ENCODE assay signal across 21 cellular contexts in the genomic region with DNA sequence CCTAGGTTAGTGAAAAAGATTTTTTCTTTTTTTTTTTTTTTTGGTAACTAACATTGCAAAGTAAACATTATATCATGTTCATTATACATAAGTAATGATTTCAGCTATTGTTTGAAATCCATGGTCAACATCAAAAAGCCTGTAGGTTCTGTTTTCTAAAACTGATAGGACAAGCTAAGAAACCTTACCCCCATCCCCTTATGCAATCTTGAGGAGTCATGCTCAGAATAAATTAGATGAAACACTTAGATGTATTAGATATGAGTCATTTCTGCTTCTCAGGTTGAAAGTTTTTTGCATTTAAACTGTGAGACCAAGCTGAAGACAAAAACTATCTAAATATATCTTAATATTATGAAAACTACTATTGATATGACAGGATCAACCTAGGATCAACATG. TPM values are rescaled to one million over a fixed set of nuclear protein-coding genes. Genes with fewer than 3 reads are reported as not detected.
A peak's percentile ranks its signal among the peaks of the same experiment; 100 is the strongest.
DNase-seq lines count a peak whose midpoint lies in the region; ATAC-seq and TF ChIP-seq lines count a peak whose summit lies in the region.
"Had no signal": no experiment of that assay in that cellular context is flagged by ENCODE, and none has a peak within 500 bp of the region (broad histone marks: within the 10 kb centered on the region; RNA-seq: fewer than 3 reads in every experiment).

No MANE protein-coding gene starts in this region.

- in situ Hi-C loops in mammary epithelial cell (cut with MboI; ENCODE audit: low sequenced_read_pairs in 2 of 2) = no loop called here

- no peaks in the 10 kb centered on the region for H3K27me3 ChIP-seq in mammary epithelial cell (ENCODE audit: insufficient read depth, low read length)
- H3K27me3 ChIP-seq in CD4-positive, alpha-beta T cell (ENCODE audit: control insufficient read depth, insufficient read depth, low read length) = no peaks in the 10 kb centered on the region

- no peaks in the 10 kb centered on the region for H3K4me1 ChIP-seq in mammary epithelial cell (ENCODE audit: insufficient read depth, low read length)
- H3K4me1 ChIP-seq: HAP-1 had no signal

- no peaks in the 10 kb centered on the region for H3K79me2 ChIP-seq in mammary epithelial cell (ENCODE audit: insufficient read depth, low read length)

- CTCF ChIA-PET in mammary epithelial cell (lab: Charles Lee; ENCODE audit: low non-redundant PET) = no interaction called here
- CTCF ChIA-PET in Calu3 (lab: Charles Lee) = no interaction called here
- CTCF ChIA-PET in CD4-positive, alpha-beta T cell (lab: Charles Lee) = no interaction called here

- H3K9me3 ChIP-seq in mammary epithelial cell (replicated peaks; ENCODE audit: insufficient read depth, low read length) = peaks cover 8% of the 10 kb centered on the region
- H3K9me3 ChIP-seq in CD4-positive, alpha-beta T cell (ENCODE audit: control insufficient read depth, low read length) = no peaks in the 10 kb centered on the region
- H3K9me3 ChIP-seq: HAP-1 had no signal

- POLR2A ChIA-PET in CD4-positive, alpha-beta T cell (lab: Charles Lee) = no interaction called here

- H3K9ac ChIP-seq in mammary epithelial cell (ENCODE audit: insufficient read depth, low read length) = no peak overlapping the region
- H3K9ac ChIP-seq: GM23248 had no signal

- intact Hi-C loops in mammary epithelial cell (cut with micrococcal nuclease) (no loop called here), Calu3 (cut with micrococcal nuclease; ENCODE audit: unreplicated experiment) (no loop called here)
- intact Hi-C loops in CD4-positive, alpha-beta T cell (cut with DNase I, micrococcal nuclease) = no loop called here

- no peak overlapping the region for H3K4me3 Mint-ChIP-seq in Calu3 (ENCODE audit: low read depth, unreplicated experiment)
- H3K4me3 Mint-ChIP-seq in CD4-positive, alpha-beta T cell = no peak overlapping the region

- no peak overlapping the region for H3K27ac Mint-ChIP-seq in Calu3 (ENCODE audit: unreplicated experiment)
- H3K27ac Mint-ChIP-seq in CD4-positive, alpha-beta T cell = no peak overlapping the region

- no peak for TF ChIP-seq CTCF in mammary epithelial cell (conservative IDR thresholded peaks at IDR 0.05 in 1 of 2, IDR thresholded peaks at IDR 0.05 in 1 of 2; ENCODE audit: extremely low read depth in 1 of 2, insufficient read depth in 1 of 2, low read depth in 1 of 2, low read length in 2 of 2)
- TF ChIP-seq CTCF in Calu3 (IDR thresholded peaks at IDR 0.05; ENCODE audit: unreplicated experiment) = no peak
- TF ChIP-seq CTCF in CD4-positive, alpha-beta T cell (IDR thresholded peaks at IDR 0.05) = no peak

- H3K4me2 ChIP-seq in mammary epithelial cell (ENCODE audit: insufficient read depth, low read depth, low read length) = no peak overlapping the region

- DNase-seq in EL (peak; percentile 2), M059J (ENCODE audit: low read depth) (peak; percentile 69), mammary epithelial cell (peak; percentile 77), kidney tubule cell (ENCODE audit: low spot score) (peak; percentile 41), Calu3 (no peak), ecto neural progenitor cell (ENCODE audit: low spot score) (no peak), OCI-M2 (lab: John Stamatoyannopoulos, UW; ENCODE audit: unreplicated experiment) (no peak)
- no peak for DNase-seq in CD4-positive, alpha-beta T cell
- DNase-seq: DMS 273 treated with DMSO at 0.1 percent for 48 hours, GM23248, KG1, NCI-H1417 treated with DMSO at 0.1 percent for 48 hours, NCI-H187 treated with DMSO at 0.1 percent for 48 hours, NCI-H226, NCI-H524, NCI-H82, SW 1271 had no signal

- dilution Hi-C loops in mammary epithelial cell (cut with HindIII; ENCODE audit: low sequenced_read_pairs) = no loop called here

- ATAC-seq in CD4-positive, alpha-beta T cell (ENCODE audit: poor library complexity) = no peak
- ATAC-seq: HepG2, Right ventricle myocardium inferior had no signal

- no peak overlapping the region for H2AFZ ChIP-seq in mammary epithelial cell (ENCODE audit: low read depth, low read length)
- H2AFZ ChIP-seq: GM23248 had no signal

- H4K20me1 ChIP-seq in mammary epithelial cell (ENCODE audit: insufficient read depth, low read length) = no peaks in the 10 kb centered on the region

- H3K36me3 Mint-ChIP-seq in Calu3 (ENCODE audit: insufficient read depth, unreplicated experiment) = no peaks in the 10 kb centered on the region
- H3K36me3 Mint-ChIP-seq in CD4-positive, alpha-beta T cell (ENCODE audit: low read depth) = no peaks in the 10 kb centered on the region

- no peaks in the 10 kb centered on the region for H3K36me3 ChIP-seq in mammary epithelial cell (ENCODE audit: insufficient read depth, low read length)
- H3K36me3 ChIP-seq: HAP-1 had no signal

- BruUV-seq in mammary epithelial cell (replicated peaks; lab: Mats Ljungman, UMichigan) (no TSS peak), Calu3 (replicated peaks; lab: Mats Ljungman, UMichigan) (no TSS peak)

- H3K27me3 Mint-ChIP-seq in Calu3 (ENCODE audit: unreplicated experiment) = no peaks in the 10 kb centered on the region
- H3K27me3 Mint-ChIP-seq in CD4-positive, alpha-beta T cell = no peaks in the 10 kb centered on the region

- no peaks in the 10 kb centered on the region for H3K9me3 Mint-ChIP-seq in Calu3 (ENCODE audit: low read depth, unreplicated experiment)
- peaks cover 11% of the 10 kb centered on the region for H3K9me3 Mint-ChIP-seq in CD4-positive, alpha-beta T cell

- no peak overlapping the region for H3K27ac ChIP-seq in mammary epithelial cell (ENCODE audit: insufficient read depth, low read depth, low read length)
- no peak overlapping the region for H3K27ac ChIP-seq in CD4-positive, alpha-beta T cell (ENCODE audit: low read depth, low read length)
- H3K27ac ChIP-seq: C4-2B, GM23248 had no signal

- H3K4me3 ChIP-seq in mammary epithelial cell (replicated peaks in 1 of 3; ENCODE audit: insufficient read depth in 1 of 3, low read depth in 2 of 3, low read length in 3 of 3) = no peak overlapping the region
- H3K4me3 ChIP-seq: GM23248, HAP-1 had no signal

- H3K4me1 Mint-ChIP-seq in Calu3 (ENCODE audit: low read depth, unreplicated experiment) = no peaks in the 10 kb centered on the region
- no peaks in the 10 kb centered on the region for H3K4me1 Mint-ChIP-seq in CD4-positive, alpha-beta T cell (ENCODE audit: low read depth)

RNA-seq across cellular contexts. Expression of gene TRIML1, which starts 39.0 kb away (rescaled TPM):
- 0.15 TPM in 1 of 2 replicates, not detected in the other for total RNA-seq in M059J (2014; rRNA removed; shearing (Covaris generic))
- total RNA-seq in mammary epithelial cell (not detected), Calu3 (2022) (not detected in 2 replicates)
- polyA plus RNA-seq in mammary epithelial cell = not detected
- polyA minus RNA-seq in mammary epithelial cell = not detected
- total RNA-seq in CD4-positive, alpha-beta T cell = not detected
- total RNA-seq: GM23248, HepG2, Right ventricle myocardium inferior had no signal
- polyA plus RNA-seq: GM23248, HepG2 had no signal

Comparison
In these comparisons a context has a peak if more than half of its experiments do, and no peak if none do; other contexts are left out.
1. DNase-seq: peak in EL (single experiment), M059J (single experiment), mammary epithelial cell (single experiment) and kidney tubule cell (single experiment); none in Calu3 (single experiment), ecto neural progenitor cell (single experiment), CD4-positive, alpha-beta T cell (0 of 10) and OCI-M2 (single experiment).